14 cellular contexts compared by ENCODE assay signal in the genomic region with DNA sequence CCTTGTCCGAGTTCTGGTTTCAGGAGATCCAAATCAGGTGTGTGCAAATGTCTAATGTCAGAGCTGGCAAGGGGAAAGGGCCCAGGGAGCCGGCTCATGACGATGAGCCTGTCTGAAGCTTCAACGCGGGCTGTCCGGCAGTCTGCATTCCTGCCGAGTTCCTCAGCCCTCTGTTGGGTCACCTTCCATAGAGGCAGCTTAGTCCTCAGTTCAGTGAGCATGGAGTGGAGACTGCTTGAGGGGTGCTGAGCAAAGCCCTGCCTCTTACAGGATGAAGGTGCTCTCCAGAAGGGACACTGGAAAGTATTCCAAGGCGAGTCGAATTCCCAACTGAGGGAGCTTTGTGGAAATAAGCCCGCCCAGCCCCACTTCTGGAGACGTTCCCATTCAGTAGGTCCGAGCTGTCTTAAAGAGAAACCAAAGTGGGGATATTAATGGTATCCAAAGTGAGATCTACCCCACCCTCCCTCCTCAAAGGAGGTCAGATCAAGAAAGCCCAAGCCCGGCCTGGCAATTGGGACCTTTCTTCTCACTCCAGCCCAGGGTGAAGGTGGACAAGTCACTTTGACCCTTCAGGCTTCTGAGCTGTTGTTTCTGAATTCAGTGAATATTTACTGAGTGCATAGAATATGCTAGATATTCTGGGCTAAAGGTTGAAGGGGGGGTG. TPM values are rescaled to one million over a fixed set of nuclear protein-coding genes. Genes with fewer than 3 reads are reported as not detected.
A peak's percentile ranks its signal among the peaks of the same experiment; 100 is the strongest.
DNase-seq lines count a peak whose midpoint lies in the region; ATAC-seq and TF ChIP-seq lines count a peak whose summit lies in the region.
"Had no signal": no experiment of that assay in that cellular context is flagged by ENCODE, and none has a peak within 500 bp of the region (broad histone marks: within the 10 kb centered on the region; RNA-seq: fewer than 3 reads in every experiment).

No MANE protein-coding gene starts in this region.

- H3K4me3 ChIP-seq in breast epithelium (peak overlapping the region; percentile 70 to 97 (median 89)), lower lobe of right lung (peak overlapping the region; percentile 83), testis (peak overlapping the region in 1 of 2 donors; percentile 23)

- 53 to 56% methylated on average over 12 to 13 of the region's 13 CpGs for WGBS in testis, 2 donors

- DNase-seq in HCEC 1CT (peak; percentile 77), breast epithelium (ENCODE audit: low spot score in 2 of 2) (no peak), lower lobe of right lung (no peak), testis (no peak), NCI-H526 treated with DMSO at 0.1 percent for 48 hours (lab: John Stamatoyannopoulos, UW) (no peak), cerebellar nuclear complex (lab: John Stamatoyannopoulos, UW) (no peak), natural killer cell (no peak)
- DNase-seq: activated CD8-positive, alpha-beta T cell treated with anti-CD3 and anti-CD28 coated beads for 36 hours; effector CD4-positive, alpha-beta T cell; NCI-H1105 treated with DMSO at 0.1 percent for 48 hours; T-helper 1 cell had no signal

- peak overlapping the region; percentile 90 to 96 for H3K27ac ChIP-seq in breast epithelium
- peak overlapping the region; percentile 49 for H3K27ac ChIP-seq in lower lobe of right lung
- peak overlapping the region; percentile 92 to 95 for H3K27ac ChIP-seq in testis
- H3K27ac ChIP-seq: neutrophil had no signal

- peaks cover 0 to 4% of the 10 kb centered on the region in 2 donors for H3K9me3 Mint-ChIP-seq in natural killer cell
- H3K9me3 Mint-ChIP-seq: activated CD8-positive, alpha-beta T cell treated with anti-CD3 and anti-CD28 coated beads for 36 hours; activated naive CD4-positive, alpha-beta T cell treated with anti-CD3 and anti-CD28 coated beads, Interleukin-2, amount 50 U/mL, for 24 hours had no signal

- no peak for TF ChIP-seq POLR2A in breast epithelium (IDR thresholded peaks at IDR 0.05)
- TF ChIP-seq POLR2A in testis (IDR thresholded peaks at IDR 0.05), result no peak

- TF ChIP-seq CTCF in breast epithelium (IDR thresholded peaks at IDR 0.05), result no peak
- TF ChIP-seq CTCF in lower lobe of right lung (IDR thresholded peaks at IDR 0.05), result no peak
- no peak for TF ChIP-seq CTCF in testis (IDR thresholded peaks at IDR 0.05)
- TF ChIP-seq CTCF in natural killer cell (IDR thresholded peaks at IDR 0.05), result no peak

- ATAC-seq in lower lobe of right lung (no peak), HG03159 (IDR thresholded peaks at IDR 0.05; ENCODE audit: unreplicated experiment) (no peak), natural killer cell (no peak)
- ATAC-seq: activated CD8-positive, alpha-beta T cell treated with anti-CD3 and anti-CD28 coated beads for 36 hours had no signal

- intact Hi-C loops in breast epithelium (cut with DNase I; ENCODE audit: low total_unique reads), result no loop called here
- intact Hi-C loops in lower lobe of right lung (cut with DNase I), result no loop called here
- intact Hi-C loops in testis (cut with DNase I; ENCODE audit: low total_unique reads), result no loop called here
- intact Hi-C loops in natural killer cell (cut with micrococcal nuclease), result no loop called here

- H3K36me3 Mint-ChIP-seq in natural killer cell, result no peaks in the 10 kb centered on the region
- H3K36me3 Mint-ChIP-seq: activated naive CD4-positive, alpha-beta T cell treated with anti-CD3 and anti-CD28 coated beads, Interleukin-2, amount 50 U/mL, for 24 hours had no signal

- H3K27me3 ChIP-seq in breast epithelium (no peaks in the 10 kb centered on the region), lower lobe of right lung (ENCODE audit: low read depth) (peaks cover 8% of the 10 kb centered on the region), testis (no peaks in the 10 kb centered on the region)

- H3K36me3 ChIP-seq in breast epithelium (no peaks in the 10 kb centered on the region), lower lobe of right lung (no peaks in the 10 kb centered on the region), testis (ENCODE audit: low read depth, missing control alignments) (no peaks in the 10 kb centered on the region)
- H3K36me3 ChIP-seq: neutrophil had no signal

- H3K4me3 Mint-ChIP-seq in natural killer cell, result no peak overlapping the region
- H3K4me3 Mint-ChIP-seq: activated CD8-positive, alpha-beta T cell treated with anti-CD3 and anti-CD28 coated beads for 36 hours; activated naive CD4-positive, alpha-beta T cell treated with anti-CD3 and anti-CD28 coated beads, Interleukin-2, amount 50 U/mL, for 24 hours had no signal

- H3K4me1 ChIP-seq in breast epithelium, result peaks cover 5 to 16% of the 10 kb centered on the region in 2 donors
- peaks cover 42% of the 10 kb centered on the region for H3K4me1 ChIP-seq in lower lobe of right lung
- H3K4me1 ChIP-seq in testis, result peaks cover 28% of the 10 kb centered on the region

- H3K9me3 ChIP-seq in breast epithelium (no peaks in the 10 kb centered on the region), lower lobe of right lung (no peaks in the 10 kb centered on the region), testis (no peaks in the 10 kb centered on the region)
- H3K9me3 ChIP-seq: neutrophil had no signal

- no peak overlapping the region for H3K27ac Mint-ChIP-seq in natural killer cell
- H3K27ac Mint-ChIP-seq: activated CD8-positive, alpha-beta T cell treated with anti-CD3 and anti-CD28 coated beads for 36 hours; activated naive CD4-positive, alpha-beta T cell treated with anti-CD3 and anti-CD28 coated beads, Interleukin-2, amount 50 U/mL, for 24 hours had no signal

- H3K27me3 Mint-ChIP-seq in natural killer cell (ENCODE audit: low read depth in 2 of 2), result peaks cover 32 to 39% of the 10 kb centered on the region in 2 donors

- no peaks in the 10 kb centered on the region for H3K4me1 Mint-ChIP-seq in natural killer cell

RNA-seq across cellular contexts. Expression of a gene that starts 3.3 kb away (rescaled TPM):
- 100 to 1,000 TPM in 1 of 3 donors, 10 to 100 TPM in 2; 61.9 to 164 (median 65.0) TPM for total RNA-seq in breast epithelium
- total RNA-seq in lower lobe of right lung, result 62.7 TPM
- 10 to 100 TPM; 18.2 to 45.0 TPM for total RNA-seq in testis
- polyA plus RNA-seq in testis (ENCODE audit: insufficient read depth, low read depth, low replicate concordance), result 11.0 TPM
- not detected for total RNA-seq in natural killer cell
- total RNA-seq: activated CD8-positive, alpha-beta T cell treated with anti-CD3 and anti-CD28 coated beads for 36 hours had no signal

Comparison
In these comparisons a context has a peak if more than half of its experiments do, and no peak if none do; other contexts are left out.
1. RNA of a gene that starts 3.3 kb away (total RNA-seq): 61.9 to 164 TPM in breast epithelium, 62.7 TPM in lower lobe of right lung (single experiment) and 18.2 to 45.0 TPM in testis; not detected in natural killer cell; every median in the first group is over 10 times any median in the second.
2. Peak in every context shown above with its lines, with median percentiles within 50 percentile points of each other: H3K27ac ChIP-seq.